Comparison of ENCODE assay signal across 8 cellular contexts in the genomic region with DNA sequence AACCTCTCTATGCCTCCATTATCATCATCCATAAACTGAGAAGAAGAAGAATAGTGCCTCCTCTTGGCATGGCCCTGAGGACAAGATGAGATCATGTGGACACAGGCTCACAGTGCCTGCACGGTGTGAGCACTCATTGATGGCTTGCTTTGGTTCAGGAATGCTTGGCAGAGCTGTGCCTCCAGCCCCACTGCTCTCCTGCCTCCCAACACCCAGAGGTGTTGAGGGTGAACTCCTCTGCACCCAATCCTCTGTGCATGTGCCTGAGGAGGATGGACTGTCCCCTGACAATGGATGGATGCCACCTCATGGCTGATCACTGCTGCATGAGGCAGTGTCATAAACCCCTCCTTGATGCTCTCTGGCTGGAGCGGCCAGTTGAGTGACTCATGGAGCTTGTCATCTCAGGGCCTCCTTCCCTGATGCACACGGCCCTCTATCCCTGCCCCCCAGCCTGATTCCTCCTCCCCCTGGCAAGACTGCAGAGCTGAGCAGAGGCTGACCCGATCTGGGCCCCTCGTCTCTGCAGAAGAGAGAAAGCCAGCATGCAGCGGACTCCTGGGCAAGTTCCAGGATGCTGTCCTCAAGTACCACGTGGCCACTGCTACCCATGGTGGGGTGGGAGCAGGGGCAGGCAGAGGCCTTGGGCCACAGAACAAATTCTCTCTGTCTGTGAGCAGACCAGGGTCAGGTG.
DNase-seq lines count a peak whose midpoint lies in the region; ATAC-seq and TF ChIP-seq lines count a peak whose summit lies in the region.

No MANE protein-coding gene starts in this region.

- CTCF ChIA-PET in GM10248 (lab: Yijun Ruan, JAX): interaction anchor here (1.1 to 2.1 kb wide), 5 partner anchors 9 to 55 kb away, joined by 3 to 7 read pairs (median 4); no protein-coding TSS in a partner anchor

- H3K4me1 ChIP-seq in osteoblast (ENCODE audit: insufficient read depth, low read length) (peaks cover 56% of the 10 kb centered on the region), SJCRH30 (peaks cover 5% of the 10 kb centered on the region)

- H3K4me3 ChIP-seq in cardiac fibroblast (replicated peaks in 1 of 2; ENCODE audit: low read depth in 2 of 2, low read length in 2 of 2) (no peak overlapping the region), osteoblast (ENCODE audit: insufficient read depth, low read length) (peak overlapping the region; percentile 7), lower leg skin (ENCODE audit: low read depth, poor library complexity, severe bottlenecking) (no peak overlapping the region), SJCRH30 (no peak overlapping the region)

- TF ChIP-seq POLR2A in lower leg skin (IDR thresholded peaks at IDR 0.05): no peak

- H3K9me3 ChIP-seq in osteoblast (ENCODE audit: low read depth, low read length) (no peaks in the 10 kb centered on the region), SJCRH30 (replicated peaks) (no peaks in the 10 kb centered on the region)

- TF ChIP-seq CTCF in cardiac fibroblast (IDR thresholded peaks at IDR 0.05; ENCODE audit: low read depth, low read length) (no peak), osteoblast (IDR thresholded peaks at IDR 0.05; ENCODE audit: extremely low read depth, low read depth, low read length) (no peak), lower leg skin (IDR thresholded peaks at IDR 0.05) (no peak), GM10248 (IDR thresholded peaks at IDR 0.05; ENCODE audit: control extremely low read depth, extremely low read depth, low read depth, missing control alignments) (no peak)

- intact Hi-C loops in lower leg skin (cut with DNase I; ENCODE audit: low total_unique reads): no loop called here

- H3K36me3 ChIP-seq in osteoblast (ENCODE audit: insufficient read depth, low read length) (no peaks in the 10 kb centered on the region), SJCRH30 (no peaks in the 10 kb centered on the region)

- DNase-seq in GM03348 (ENCODE audit: low spot score): peak; percentile 90
- peak; percentile 86 to 90 for DNase-seq in cardiac fibroblast (ENCODE audit: low read depth in 2 of 2)
- peak; percentile 90 for DNase-seq in osteoblast (ENCODE audit: insufficient read length, low spot score, missing footprints)
- no peak for DNase-seq in lower leg skin (ENCODE audit: low spot score in 2 of 2)
- no peak for DNase-seq in GM10248 (ENCODE audit: extremely low spot score)
- no peak for DNase-seq in SJCRH30

- no peaks in the 10 kb centered on the region for H4K20me1 ChIP-seq in osteoblast (ENCODE audit: insufficient read depth, low read length)

- H3K4me2 ChIP-seq in osteoblast (ENCODE audit: insufficient read depth, low read length): peak overlapping the region; percentile 60

- H2AFZ ChIP-seq in osteoblast (ENCODE audit: low read length): no peak overlapping the region

- POLR2A ChIA-PET in GM10248 (lab: Yijun Ruan, JAX): no interaction called here

- peaks cover 4% of the 10 kb centered on the region for H3K79me2 ChIP-seq in osteoblast (ENCODE audit: insufficient read depth, low read length)

- 45 to 49% methylated on average over 7 of the region's 7 CpGs for WGBS in lower leg skin, 2 donors

- H3K27ac ChIP-seq in osteoblast (ENCODE audit: low read depth, low read length) (peak overlapping the region; percentile 86), SJCRH30 (no peak overlapping the region)

- H3K27me3 ChIP-seq in osteoblast (ENCODE audit: insufficient read depth, low read length) (no peaks in the 10 kb centered on the region), SJCRH30 (no peaks in the 10 kb centered on the region)

- ATAC-seq in HG03175 (IDR thresholded peaks at IDR 0.05; ENCODE audit: unreplicated experiment) (peak; percentile 7), GM21723 (IDR thresholded peaks at IDR 0.05; ENCODE audit: unreplicated experiment) (no peak)

Comparison
In these comparisons a context has a peak if more than half of its experiments do, and no peak if none do; other contexts are left out.
1. DNase-seq: peak in GM03348 (single experiment), cardiac fibroblast (2 of 2) and osteoblast (single experiment); none in lower leg skin (0 of 2), GM10248 (single experiment) and SJCRH30 (0 of 2).